22 cellular contexts compared by ENCODE assay signal in genomic region chr12:130556486-130557055, GRCh38.
"Had no signal": no experiment of that assay in that cellular context is flagged by ENCODE, and none has a peak within 500 bp of the region (broad histone marks: within the 10 kb centered on the region; RNA-seq: fewer than 3 reads in every experiment).

No MANE protein-coding gene starts in this region.

- H3K27ac Mint-ChIP-seq: immature natural killer cell; mesothelial cell of epicardium; naive B cell; natural killer cell; nephron progenitor cell; progenitor cell of endocrine pancreas; stimulated activated naive CD8-positive, alpha-beta T cell treated with anti-CD3 and anti-CD28 coated beads, Interleukin-15, Interleukin-2, amounts not matched to agents 100 ng/mL and 50 ng/mL, for 24 hours had no signal

- H3K9me3 ChIP-seq: ovary, right lobe of liver, vagina had no signal

- ATAC-seq: left lung, natural killer cell, right lobe of liver had no signal

- H3K4me3 ChIP-seq: left lung, lung, ovary, right atrium auricular region, right lobe of liver, smooth muscle cell, suprapubic skin, tibial nerve, vagina had no signal

- H3K36me3 Mint-ChIP-seq: mesothelial cell of epicardium, naive B cell, natural killer cell, type B pancreatic cell had no signal

- H3K9me3 Mint-ChIP-seq: stimulated activated naive CD8-positive, alpha-beta T cell treated with anti-CD3 and anti-CD28 coated beads, Interleukin-15, Interleukin-2, amounts not matched to agents 100 ng/mL and 50 ng/mL, for 24 hours; type B pancreatic cell had no signal

- H3K4me3 Mint-ChIP-seq: immature natural killer cell; mesothelial cell of epicardium; natural killer cell; nephron progenitor cell; stimulated activated naive CD8-positive, alpha-beta T cell treated with anti-CD3 and anti-CD28 coated beads, Interleukin-15, Interleukin-2, amounts not matched to agents 100 ng/mL and 50 ng/mL, for 24 hours; type B pancreatic cell had no signal

- DNase-seq: immature natural killer cell; kidney; left lung; mesendoderm; naive B cell; natural killer cell; nephron progenitor cell; ovary; right lobe of liver; stimulated activated CD4-positive, alpha-beta T cell treated with anti-CD3 and anti-CD28 coated beads, Interleukin-2, amount 100 ng/mL, for 24 hours; stimulated activated CD4-positive, alpha-beta T cell treated with anti-CD3 and anti-CD28 coated beads, Interleukin-4, amount 100 ng/mL, for 1 hour; stimulated activated naive CD4-positive, alpha-beta T cell had no signal

- H3K36me3 ChIP-seq: left lung, ovary, right atrium auricular region, right lobe of liver, suprapubic skin, tibial nerve, vagina had no signal

- H3K27ac ChIP-seq: left lung, ovary, right atrium auricular region, right lobe of liver, suprapubic skin, tibial nerve, vagina had no signal

- H3K4me1 ChIP-seq: left lung, right atrium auricular region, right lobe of liver, suprapubic skin, tibial nerve, vagina had no signal

- H3K27me3 ChIP-seq: ovary, right atrium auricular region, right lobe of liver, suprapubic skin, tibial nerve, vagina had no signal

- H3K4me1 Mint-ChIP-seq: immature natural killer cell, mesothelial cell of epicardium, naive B cell, natural killer cell, nephron progenitor cell had no signal
